Comparison of ENCODE assay signal across 22 cellular contexts in genomic region chr20:13340088-13340487, GRCh38.
"Had no signal": no experiment of that assay in that cellular context is flagged by ENCODE, and none has a peak within 500 bp of the region (broad histone marks: within the 10 kb centered on the region; RNA-seq: fewer than 3 reads in every experiment).

No MANE protein-coding gene starts in this region.

- H3K36me3 ChIP-seq: colonic mucosa, esophagus squamous epithelium, pancreas, right atrium auricular region, upper lobe of right lung had no signal

- ATAC-seq: activated T-cell treated with anti-CD3 and anti-CD28 coated beads, Interleukin-2, amount 50 U/mL, for 4 hours; left ventricle myocardium superior; mucosa of descending colon; pancreas; psoas muscle; T-helper 17 cell; upper lobe of right lung had no signal

- H3K4me3 ChIP-seq: colonic mucosa, esophagus squamous epithelium, mucosa of descending colon, pancreas, psoas muscle, right atrium auricular region, upper lobe of right lung had no signal

- H3K4me1 ChIP-seq: colonic mucosa, esophagus squamous epithelium, pancreas, psoas muscle, right atrium auricular region had no signal

- H3K27ac ChIP-seq: colonic mucosa, esophagus squamous epithelium, pancreas, psoas muscle, right atrium auricular region, upper lobe of right lung had no signal

- H3K9me3 ChIP-seq: colonic mucosa, esophagus squamous epithelium, mucosa of descending colon, pancreas, psoas muscle, right atrium auricular region, upper lobe of right lung had no signal

- FAIRE-seq: astrocyte, frontal cortex, pancreas had no signal

- H3K27me3 ChIP-seq: colonic mucosa, esophagus squamous epithelium, pancreas, right atrium auricular region, upper lobe of right lung had no signal

- DNase-seq: activated B cell treated with CpG ODN at 0.5 μM for 24 hours; activated CD4-positive, alpha-beta T cell treated with anti-CD3 and anti-CD28 coated beads for 4 hours; activated CD4-positive, alpha-beta T cell treated with anti-CD3 and anti-CD28 coated beads, Interleukin-2, amount 50 U/mL, for 48 hours; activated CD8-positive, alpha-beta memory T cell treated with anti-CD3 and anti-CD28 coated beads, Interleukin-2, amount 50 U/mL, for 48 hours; activated naive CD4-positive, alpha-beta T cell; activated T-cell treated with anti-CD3 and anti-CD28 coated beads, Interleukin-2, amount 50 U/mL, for 4 hours; colonic mucosa; esophagus squamous epithelium; glutamatergic neuron; hippocampal formation; left ventricle myocardium superior; mucosa of descending colon; nephron progenitor cell; pancreas; psoas muscle; stimulated activated CD4-positive, alpha-beta T cell treated with anti-CD3 and anti-CD28 coated beads, Interleukin-4, amount 100 ng/mL, for 24 hours; stimulated activated naive CD4-positive, alpha-beta T cell treated with Interleukin-2 at 50 U/mL for 16 hours; T-helper 17 cell; upper lobe of right lung had no signal
